In the genomic region with DNA sequence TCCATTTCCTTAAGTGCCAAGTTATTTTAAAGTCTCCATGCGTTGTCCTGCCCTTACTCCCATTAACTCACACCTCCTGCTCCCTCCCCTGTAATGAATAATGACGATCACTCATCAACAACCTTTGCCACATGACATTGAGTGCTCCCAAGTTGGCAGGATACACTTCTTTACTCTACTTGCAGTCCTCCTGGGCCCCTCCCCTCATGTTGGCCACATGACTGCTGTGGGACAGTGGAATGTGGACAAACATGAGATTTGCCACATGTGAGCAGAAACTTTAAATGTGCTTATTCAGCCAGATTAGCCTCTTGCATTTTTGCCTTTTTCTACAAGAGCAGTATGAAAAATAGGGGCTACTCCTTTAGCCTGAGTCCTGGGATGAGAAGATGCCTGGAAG, we compare ENCODE assay signal across 17 cellular contexts.
A peak's percentile ranks its signal among the peaks of the same experiment; 100 is the strongest.
DNase-seq lines count a peak whose midpoint lies in the region; ATAC-seq, FAIRE-seq and TF ChIP-seq lines count a peak whose summit lies in the region.
"Had no signal": no experiment of that assay in that cellular context is flagged by ENCODE, and none has a peak within 500 bp of the region (broad histone marks: within the 10 kb centered on the region; RNA-seq: fewer than 3 reads in every experiment).

No MANE protein-coding gene starts in this region.

- no peak for TF ChIP-seq EP300 in esophagus muscularis mucosa (IDR thresholded peaks at IDR 0.05)
- TF ChIP-seq EP300 in upper lobe of left lung (IDR thresholded peaks at IDR 0.05), result no peak

- intact Hi-C loops in esophagus muscularis mucosa (cut with DNase I), result no loop called here

- no peaks in the 10 kb centered on the region for H3K4me1 ChIP-seq in esophagus muscularis mucosa
- H3K4me1 ChIP-seq in upper lobe of left lung, result no peaks in the 10 kb centered on the region
- H3K4me1 ChIP-seq: Caco-2 had no signal

- H3K9me3 ChIP-seq in esophagus muscularis mucosa (peaks cover 0 to 4% (median 0%) of the 10 kb centered on the region in 4 donors), upper lobe of left lung (no peaks in the 10 kb centered on the region)
- H3K9me3 ChIP-seq: BLaER1, Caco-2 had no signal

- WGBS in esophagus muscularis mucosa, result 80% methylated on average over 2 of the region's 2 CpGs
- WGBS in upper lobe of left lung, 2 donors, result 66 to 70% methylated on average over 2 of the region's 2 CpGs

- H3K27me3 Mint-ChIP-seq in T-helper 2 cell treated with Interferon-gamma antibody and Interleukin-4, amounts not matched to agents 5 μg/mL and 100 μg/mL, for 36 hours (ENCODE audit: low read depth), result no peaks in the 10 kb centered on the region

- no peak for ATAC-seq in upper lobe of left lung (ENCODE audit: low FRiP score in 2 of 2)
- ATAC-seq in HG03565 (IDR thresholded peaks at IDR 0.05; ENCODE audit: unreplicated experiment), result no peak

- H3K36me3 Mint-ChIP-seq in T-helper 2 cell treated with Interferon-gamma antibody and Interleukin-4, amounts not matched to agents 5 μg/mL and 100 μg/mL, for 36 hours (ENCODE audit: low read depth), result no peaks in the 10 kb centered on the region
- H3K36me3 Mint-ChIP-seq: CD8-positive, alpha-beta memory T cell; IgD-negative memory B cell had no signal

- DNase-seq in M059J (ENCODE audit: low read depth), result peak; percentile 3
- DNase-seq in epithelial cell of esophagus (ENCODE audit: low read depth), result peak; percentile 42
- DNase-seq in fibroblast of mammary gland (ENCODE audit: low read depth), result peak; percentile 11
- DNase-seq in urothelium cell line (ENCODE audit: low spot score), result no peak
- DNase-seq in esophagus muscularis mucosa (ENCODE audit: extremely low spot score), result no peak
- DNase-seq in T-helper 2 cell treated with Interferon-gamma antibody and Interleukin-4, amounts not matched to agents 5 μg/mL and 100 μg/mL, for 36 hours (ENCODE audit: low spot score), result no peak
- DNase-seq in upper lobe of left lung, result no peak
- DNase-seq: AML-193; Caco-2; CD8-positive, alpha-beta memory T cell; DND-41; HCEC 1CT; HFFc6 had no signal

- H3K4me1 Mint-ChIP-seq in T-helper 2 cell treated with Interferon-gamma antibody and Interleukin-4, amounts not matched to agents 5 μg/mL and 100 μg/mL, for 36 hours (ENCODE audit: low read depth), result no peaks in the 10 kb centered on the region
- H3K4me1 Mint-ChIP-seq: CD8-positive, alpha-beta memory T cell; IgD-negative memory B cell had no signal

- H3K27ac ChIP-seq in esophagus muscularis mucosa (replicated peaks in 1 of 4) (no peak overlapping the region), upper lobe of left lung (no peak overlapping the region)
- H3K27ac ChIP-seq: BLaER1 had no signal

- FAIRE-seq in urothelium cell line (lab: Jason Lieb, UNC), result peak; percentile 20
- FAIRE-seq: GM18507 had no signal

- H3K4me3 ChIP-seq in epithelial cell of esophagus (ENCODE audit: low read length) (no peak overlapping the region), fibroblast of mammary gland (ENCODE audit: control insufficient read depth, low read depth, low read length) (no peak overlapping the region), esophagus muscularis mucosa (no peak overlapping the region), upper lobe of left lung (no peak overlapping the region)
- H3K4me3 ChIP-seq: BLaER1 had no signal

- no peaks in the 10 kb centered on the region for H3K9me3 Mint-ChIP-seq in T-helper 2 cell treated with Interferon-gamma antibody and Interleukin-4, amounts not matched to agents 5 μg/mL and 100 μg/mL, for 36 hours
- H3K9me3 Mint-ChIP-seq: CD8-positive, alpha-beta memory T cell; HFFc6 had no signal

- TF ChIP-seq POLR2A in esophagus muscularis mucosa (IDR thresholded peaks at IDR 0.05; ENCODE audit: low read depth) (no peak), upper lobe of left lung (IDR thresholded peaks at IDR 0.05) (no peak)

- H3K27me3 ChIP-seq in esophagus muscularis mucosa (no peaks in the 10 kb centered on the region), upper lobe of left lung (no peaks in the 10 kb centered on the region)
- H3K27me3 ChIP-seq: BLaER1 had no signal

- H3K27ac Mint-ChIP-seq in T-helper 2 cell treated with Interferon-gamma antibody and Interleukin-4, amounts not matched to agents 5 μg/mL and 100 μg/mL, for 36 hours, result no peak overlapping the region
- H3K27ac Mint-ChIP-seq: CD8-positive, alpha-beta memory T cell; HFFc6; IgD-negative memory B cell had no signal

- TF ChIP-seq CTCF in epithelial cell of esophagus (IDR thresholded peaks at IDR 0.05; ENCODE audit: insufficient read depth, low read depth, low read length, missing control alignments), result no peak
- no peak for TF ChIP-seq CTCF in fibroblast of mammary gland (conservative IDR thresholded peaks at IDR 0.05; ENCODE audit: control insufficient read depth, insufficient read depth, low read depth, low read length)
- TF ChIP-seq CTCF in esophagus muscularis mucosa (IDR thresholded peaks at IDR 0.05), result no peak
- TF ChIP-seq CTCF in upper lobe of left lung (IDR thresholded peaks at IDR 0.05), result no peak

- H3K4me3 Mint-ChIP-seq in T-helper 2 cell treated with Interferon-gamma antibody and Interleukin-4, amounts not matched to agents 5 μg/mL and 100 μg/mL, for 36 hours, result no peak overlapping the region
- H3K4me3 Mint-ChIP-seq: CD8-positive, alpha-beta memory T cell; HFFc6; IgD-negative memory B cell had no signal

- H3K36me3 ChIP-seq in esophagus muscularis mucosa, result no peaks in the 10 kb centered on the region
- no peaks in the 10 kb centered on the region for H3K36me3 ChIP-seq in upper lobe of left lung
- H3K36me3 ChIP-seq: BLaER1 had no signal

Comparison
In these comparisons a context has a peak if more than half of its experiments do, and no peak if none do; other contexts are left out.
1. DNase-seq: peak in M059J (single experiment), epithelial cell of esophagus (single experiment) and fibroblast of mammary gland (single experiment); none in urothelium cell line (single experiment), esophagus muscularis mucosa (single experiment), T-helper 2 cell treated with Interferon-gamma antibody and Interleukin-4, amounts not matched to agents 5 μg/mL and 100 μg/mL, for 36 hours (single experiment) and upper lobe of left lung (0 of 2).